In the genomic region with DNA sequence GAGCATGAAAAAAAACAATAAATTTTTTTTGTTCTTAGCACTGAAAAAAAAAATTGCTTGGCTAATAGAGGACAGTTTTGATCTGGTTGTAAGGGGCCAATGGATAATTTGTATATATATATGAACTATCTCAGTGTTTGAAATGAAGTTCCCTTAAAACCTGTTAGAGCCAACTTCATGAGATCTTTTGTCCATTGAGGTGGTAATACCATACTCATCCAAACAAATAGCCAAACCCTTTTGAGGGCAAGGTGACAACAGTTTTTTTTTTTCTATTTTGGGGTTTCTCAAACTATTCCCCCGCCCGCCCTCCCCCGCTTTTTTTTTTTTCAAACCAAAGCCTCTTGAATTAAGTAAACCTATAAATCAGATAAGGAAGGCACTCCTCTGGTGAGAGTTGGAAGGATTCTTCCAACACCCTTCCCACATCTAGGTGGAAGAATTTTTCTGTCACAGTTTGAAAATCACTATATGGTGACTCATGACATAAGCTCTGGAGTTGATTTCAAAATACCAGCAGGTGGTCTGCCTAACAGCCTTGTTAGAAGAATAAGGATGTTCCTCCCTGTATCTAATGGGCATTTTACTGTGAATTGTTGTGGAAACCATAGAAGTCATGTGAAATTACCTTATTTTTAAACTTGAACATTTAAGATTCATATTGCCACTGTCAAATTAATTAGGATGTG, we compare ENCODE assay signal across 1 cellular context.
TF ChIP-seq lines count a peak whose summit lies in the region.

No MANE protein-coding gene starts in this region.

TF ChIP-seq in K562, 482 proteins besides CTCF, POLR2A, EP300 and RAD21 (continued from another document):
- peak; percentile 65; the same call in 1 of the 2 replicates for TF ChIP-seq MYNN (IDR thresholded peaks at IDR 0.05)
- no peak for TF ChIP-seq MYNN (CRISPR knock-in tag; IDR thresholded peaks at IDR 0.05)
